ENCODE assay signal across 9 cellular contexts in genomic region chr19:5131031-5131865, GRCh38.
DNase-seq lines count a peak whose midpoint lies in the region; ATAC-seq and TF ChIP-seq lines count a peak whose summit lies in the region.
"Had no signal": no experiment of that assay in that cellular context is flagged by ENCODE, and none has a peak within 500 bp of the region (broad histone marks: within the 10 kb centered on the region; RNA-seq: fewer than 3 reads in every experiment).

No MANE protein-coding gene starts in this region.

- peaks cover 28% of the 10 kb centered on the region for H3K4me1 ChIP-seq in CD8-positive, alpha-beta memory T cell (ENCODE audit: insufficient read depth, low read length)
- H3K4me1 ChIP-seq in colonic mucosa: no peaks in the 10 kb centered on the region

- CTCF ChIA-PET in CD8-positive, alpha-beta memory T cell (lab: Charles Lee): no interaction called here
- CTCF ChIA-PET in Calu3 (lab: Charles Lee): interaction anchor here (0.5 kb wide), 1 partner anchor 83 kb away, joined by 3 read pairs; no protein-coding TSS in a partner anchor

- H3K36me3 ChIP-seq in CD8-positive, alpha-beta memory T cell (ENCODE audit: insufficient read depth, low read length): no peaks in the 10 kb centered on the region
- H3K36me3 ChIP-seq in colonic mucosa: no peaks in the 10 kb centered on the region

- peak overlapping the region in 6 of 7 donors; percentile 55 to 84 (median 73) for H3K4me3 Mint-ChIP-seq in CD8-positive, alpha-beta memory T cell
- peak overlapping the region; percentile 67 for H3K4me3 Mint-ChIP-seq in effector memory CD8-positive, alpha-beta T cell
- no peak overlapping the region for H3K4me3 Mint-ChIP-seq in Calu3 (ENCODE audit: low read depth, unreplicated experiment)

- TF ChIP-seq CTCF in Calu3 (IDR thresholded peaks at IDR 0.05; ENCODE audit: unreplicated experiment): no peak
- no peak for TF ChIP-seq CTCF in colonic mucosa (IDR thresholded peaks at IDR 0.05)

- ATAC-seq in GM19395 (IDR thresholded peaks at IDR 0.05; ENCODE audit: unreplicated experiment): peak; percentile 43
- ATAC-seq in HG03521 (IDR thresholded peaks at IDR 0.05; ENCODE audit: unreplicated experiment): peak; percentile 27
- peak; percentile 11 for ATAC-seq in effector memory CD8-positive, alpha-beta T cell (replicated peaks)

- H3K27ac Mint-ChIP-seq in CD8-positive, alpha-beta memory T cell: peak overlapping the region in 7 of 8 donors; percentile 66 to 95 (median 90)
- peak overlapping the region; percentile 83 to 84 for H3K27ac Mint-ChIP-seq in effector memory CD8-positive, alpha-beta T cell
- no peak overlapping the region for H3K27ac Mint-ChIP-seq in Calu3 (ENCODE audit: unreplicated experiment)

- H3K27me3 ChIP-seq in CD8-positive, alpha-beta memory T cell (ENCODE audit: insufficient read depth, low read length, poor library complexity, severe bottlenecking): no peaks in the 10 kb centered on the region
- no peaks in the 10 kb centered on the region for H3K27me3 ChIP-seq in colonic mucosa
- H3K27me3 ChIP-seq: upper lobe of left lung had no signal

- no peaks in the 10 kb centered on the region for H3K27me3 Mint-ChIP-seq in CD8-positive, alpha-beta memory T cell
- H3K27me3 Mint-ChIP-seq in effector memory CD8-positive, alpha-beta T cell: no peaks in the 10 kb centered on the region
- no peaks in the 10 kb centered on the region for H3K27me3 Mint-ChIP-seq in Calu3 (ENCODE audit: unreplicated experiment)

- POLR2A ChIA-PET in CD8-positive, alpha-beta memory T cell (lab: Charles Lee): interaction anchor here (0.6 to 0.7 kb wide), 2 partner anchors 15 kb away, joined by 3 read pairs; no protein-coding TSS in a partner anchor

- intact Hi-C loops in Calu3 (cut with micrococcal nuclease; ENCODE audit: unreplicated experiment) (no loop called here), colonic mucosa (cut with DNase I) (no loop called here)

- no peak overlapping the region for H3K27ac ChIP-seq in CD8-positive, alpha-beta memory T cell (ENCODE audit: low read depth, low read length)
- H3K27ac ChIP-seq in colonic mucosa: no peak overlapping the region

- no peak for DNase-seq in CD8-positive, alpha-beta memory T cell
- DNase-seq in effector memory CD8-positive, alpha-beta T cell: no peak
- DNase-seq in Calu3: no peak
- no peak for DNase-seq in effector CD8-positive, alpha-beta T cell (lab: John Stamatoyannopoulos, UW)
- DNase-seq in colonic mucosa: no peak
- DNase-seq in NOMO-1 (lab: John Stamatoyannopoulos, UW; ENCODE audit: unreplicated experiment in 2 of 2): no peak

- peaks cover 0 to 35% (median 2%) of the 10 kb centered on the region in 3 donors for H3K36me3 Mint-ChIP-seq in CD8-positive, alpha-beta memory T cell
- peaks cover 22% of the 10 kb centered on the region for H3K36me3 Mint-ChIP-seq in effector memory CD8-positive, alpha-beta T cell (ENCODE audit: insufficient read depth)
- H3K36me3 Mint-ChIP-seq in Calu3 (ENCODE audit: insufficient read depth, unreplicated experiment): peaks cover 11% of the 10 kb centered on the region

- no peaks in the 10 kb centered on the region for H3K9me3 Mint-ChIP-seq in CD8-positive, alpha-beta memory T cell
- H3K9me3 Mint-ChIP-seq in effector memory CD8-positive, alpha-beta T cell: no peaks in the 10 kb centered on the region
- no peaks in the 10 kb centered on the region for H3K9me3 Mint-ChIP-seq in Calu3 (ENCODE audit: low read depth, unreplicated experiment)

- no peak overlapping the region for H3K4me3 ChIP-seq in CD8-positive, alpha-beta memory T cell (ENCODE audit: low read length)
- no peak overlapping the region for H3K4me3 ChIP-seq in colonic mucosa
- H3K4me3 ChIP-seq: upper lobe of left lung had no signal

- no peaks in the 10 kb centered on the region for H3K9me3 ChIP-seq in CD8-positive, alpha-beta memory T cell (ENCODE audit: low read length)
- H3K9me3 ChIP-seq in colonic mucosa: no peaks in the 10 kb centered on the region
- H3K9me3 ChIP-seq: upper lobe of left lung had no signal

- BruUV-seq in Calu3 (replicated peaks; lab: Mats Ljungman, UMichigan): no TSS peak

- peaks cover 16 to 26% (median 20%) of the 10 kb centered on the region in 3 donors for H3K4me1 Mint-ChIP-seq in CD8-positive, alpha-beta memory T cell
- H3K4me1 Mint-ChIP-seq in effector memory CD8-positive, alpha-beta T cell (ENCODE audit: low read depth in 2 of 2): peaks cover 15 to 18% of the 10 kb centered on the region in 2 donors
- H3K4me1 Mint-ChIP-seq in Calu3 (ENCODE audit: low read depth, unreplicated experiment): no peaks in the 10 kb centered on the region

- H3K9ac ChIP-seq in colonic mucosa (ENCODE audit: low read depth in 2 of 2, low read length in 2 of 2): no peak overlapping the region
